16 cellular contexts compared by ENCODE assay signal in the genomic region with DNA sequence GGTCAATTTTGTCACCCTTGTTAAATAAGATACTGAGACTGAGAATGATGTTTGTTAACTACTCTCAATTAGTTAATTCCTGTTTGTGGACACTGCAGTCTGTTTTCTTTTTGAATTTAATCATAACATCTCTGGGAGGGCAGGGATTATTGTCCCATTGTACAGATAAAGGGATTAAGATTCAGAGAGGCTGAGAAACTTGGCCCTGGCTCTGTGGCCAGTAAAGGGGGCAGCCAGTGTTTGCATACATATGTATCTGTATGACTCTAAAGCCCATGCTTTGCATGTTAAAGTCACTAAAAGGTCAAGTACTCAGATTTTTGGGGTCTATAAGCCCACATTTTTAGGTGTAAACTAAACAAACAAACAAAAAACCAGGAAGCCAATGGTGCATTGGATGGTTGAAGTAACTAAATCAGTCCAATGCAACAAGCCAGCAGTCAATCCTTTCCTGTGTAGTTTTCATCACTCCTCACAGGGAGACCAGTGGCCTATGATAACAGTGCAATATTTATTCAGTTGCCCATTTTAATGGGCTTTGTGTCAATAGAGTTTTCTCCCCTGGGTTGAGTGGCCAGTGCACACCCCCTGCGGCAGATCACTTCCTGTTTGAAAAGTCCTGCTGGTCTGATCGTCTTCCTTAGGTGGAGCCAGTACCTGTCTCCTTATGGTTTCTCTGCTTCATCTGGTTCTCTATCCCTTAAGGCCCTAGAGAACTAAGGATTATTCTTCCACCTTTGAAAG.
A peak's percentile ranks its signal among the peaks of the same experiment; 100 is the strongest.
DNase-seq lines count a peak whose midpoint lies in the region; ATAC-seq, FAIRE-seq and TF ChIP-seq lines count a peak whose summit lies in the region.
"Had no signal": no experiment of that assay in that cellular context is flagged by ENCODE, and none has a peak within 500 bp of the region (broad histone marks: within the 10 kb centered on the region; RNA-seq: fewer than 3 reads in every experiment).

No MANE protein-coding gene starts in this region.

- H3K14ac ChIP-seq in mesenchymal stem cell (ENCODE audit: low read length in 2 of 2): no peak overlapping the region

- H4K91ac ChIP-seq in mesenchymal stem cell (ENCODE audit: low read length): no peak overlapping the region

- H3K79me1 ChIP-seq in mesenchymal stem cell (replicated peaks; ENCODE audit: low read length, poor library complexity, severe bottlenecking): peaks cover 13% of the 10 kb centered on the region

- H2AK5ac ChIP-seq in mesenchymal stem cell (ENCODE audit: low read length, severe bottlenecking): peak overlapping the region; percentile 45

- FAIRE-seq in D721Med (lab: Jason Lieb, UNC): no peak
- FAIRE-seq: endometrium, H54, islet of Langerhans had no signal

- H3K18ac ChIP-seq in mesenchymal stem cell (ENCODE audit: low read depth in 1 of 2, low read length in 2 of 2): no peak overlapping the region

- no peak overlapping the region for H2BK120ac ChIP-seq in mesenchymal stem cell (ENCODE audit: low read depth, low read length)

- peak overlapping the region; percentile 78 for H3K9ac ChIP-seq in mesenchymal stem cell (ENCODE audit: low read length)

- ATAC-seq in GM19035 (IDR thresholded peaks at IDR 0.05; ENCODE audit: unreplicated experiment): no peak
- ATAC-seq: activated T-cell treated with anti-CD3 and anti-CD28 coated beads, Interleukin-2, amount 50 U/mL, for 4 hours had no signal

- H3K4ac ChIP-seq in mesenchymal stem cell (ENCODE audit: low read depth in 1 of 2, low read length in 2 of 2): no peak overlapping the region

- H3K4me1 ChIP-seq in SJSA1 (replicated peaks) (peaks cover 21% of the 10 kb centered on the region), mesenchymal stem cell (ENCODE audit: control insufficient read depth, insufficient read depth, low read depth, low read length) (peaks cover 5% of the 10 kb centered on the region)

- 76% methylated on average over 2 of the region's 2 CpGs for WGBS in mesenchymal stem cell

- H3K23ac ChIP-seq in mesenchymal stem cell (ENCODE audit: low read length in 2 of 2): no peak overlapping the region

- no peak overlapping the region for H4K8ac ChIP-seq in mesenchymal stem cell (ENCODE audit: low read length)

- DNase-seq in DMS53 (lab: John Stamatoyannopoulos, UW) (peak; percentile 76), NCI-H146 (lab: John Stamatoyannopoulos, UW) (peak; percentile 97), SJSA1 (ENCODE audit: low read depth in 1 of 2, low spot score in 2 of 2) (no peak), mesenchymal stem cell (no peak), D721Med (ENCODE audit: insufficient read length, low spot score) (no peak), cortex of kidney (lab: John Stamatoyannopoulos, UW) (no peak), substantia nigra (lab: John Stamatoyannopoulos, UW) (no peak)
- DNase-seq: activated naive CD8-positive, alpha-beta T cell treated with anti-CD3 and anti-CD28 coated beads, Interleukin-2, amount 10 ng/mL, durations not matched to agents 7 days and 5 days; activated T-cell treated with anti-CD3 and anti-CD28 coated beads, Interleukin-2, amount 50 U/mL, for 4 hours; DMS 273 treated with DMSO at 0.1 percent for 48 hours; NCI-H1694; SIG-M5 had no signal

- H2AFZ ChIP-seq in mesenchymal stem cell (ENCODE audit: low read depth, low read length): no peak overlapping the region

- peak overlapping the region in 1 of 2 experiments; percentile 41 for H2BK12ac ChIP-seq in mesenchymal stem cell (ENCODE audit: low read length in 2 of 2)

- TF ChIP-seq CTCF in D721Med (IDR thresholded peaks at IDR 0.05; ENCODE audit: insufficient read depth, missing control alignments): no peak

- H3K4me2 ChIP-seq in mesenchymal stem cell (ENCODE audit: low read length, poor library complexity, severe bottlenecking): no peak overlapping the region

- H2BK5ac ChIP-seq in mesenchymal stem cell (ENCODE audit: low read depth, low read length, poor library complexity, severe bottlenecking): no peak overlapping the region

- H3K27me3 ChIP-seq in SJSA1 (replicated peaks) (no peaks in the 10 kb centered on the region), mesenchymal stem cell (ENCODE audit: control insufficient read depth in 1 of 2, insufficient read depth in 1 of 2, low read length in 2 of 2) (no peaks in the 10 kb centered on the region)

- peak overlapping the region; percentile 57 for H3K27ac ChIP-seq in SJSA1
- peak overlapping the region; percentile 17 for H3K27ac ChIP-seq in mesenchymal stem cell (ENCODE audit: low read length, poor library complexity, severe bottlenecking)
- H3K27ac ChIP-seq in substantia nigra (ENCODE audit: low read depth, low read length, poor library complexity, severe bottlenecking): no peak overlapping the region

- H2BK15ac ChIP-seq in mesenchymal stem cell (ENCODE audit: low read depth, poor library complexity, severe bottlenecking): peak overlapping the region; percentile 63

- H3K36me3 ChIP-seq in SJSA1 (no peaks in the 10 kb centered on the region), mesenchymal stem cell (ENCODE audit: control insufficient read depth in 1 of 2, insufficient read depth in 2 of 2, low read depth in 1 of 2, low read length in 2 of 2) (no peaks in the 10 kb centered on the region)

- H3K9me3 ChIP-seq in SJSA1 (replicated peaks) (no peaks in the 10 kb centered on the region), mesenchymal stem cell (ENCODE audit: control insufficient read depth, low read length) (no peaks in the 10 kb centered on the region)

- no peak overlapping the region for H3K4me3 ChIP-seq in SJSA1
- no peak overlapping the region for H3K4me3 ChIP-seq in mesenchymal stem cell (ENCODE audit: insufficient read depth in 1 of 2, low read depth in 1 of 2, low read length in 2 of 2)

Comparison
In these comparisons a context has a peak if more than half of its experiments do, and no peak if none do; other contexts are left out.
1. DNase-seq: peak in DMS53 (single experiment) and NCI-H146 (single experiment); none in SJSA1 (0 of 2), mesenchymal stem cell (single experiment), D721Med (single experiment), cortex of kidney (single experiment) and substantia nigra (0 of 49).